In genomic region chr2:11980809-11981208, GRCh38 we compare ENCODE assay signal across 31 cellular contexts.
DNase-seq lines count a peak whose midpoint lies in the region; ATAC-seq, FAIRE-seq and TF ChIP-seq lines count a peak whose summit lies in the region.
"Had no signal": no experiment of that assay in that cellular context is flagged by ENCODE, and none has a peak within 500 bp of the region (broad histone marks: within the 10 kb centered on the region; RNA-seq: fewer than 3 reads in every experiment).

No MANE protein-coding gene starts in this region.

- no peak overlapping the region for H3K4me3 Mint-ChIP-seq in activated naive CD8-positive, alpha-beta T cell treated with anti-CD3 and anti-CD28 coated beads for 36 hours
- H3K4me3 Mint-ChIP-seq: activated CD4-positive, alpha-beta T cell treated with anti-CD3 and anti-CD28 coated beads, Interleukin-2, amount 10 ng/mL, durations not matched to agents 7 days and 5 days; CD4-positive, alpha-beta memory T cell; central memory CD8-positive, alpha-beta T cell; GM23338; immature natural killer cell had no signal

- DNase-seq in SJCRH30 (peak; percentile 68 to 78), dedifferentiated amniotic fluid mesenchymal stem cell (ENCODE audit: extremely low spot score) (peak; percentile 52), pancreas (peak; percentile 66 to 81 (median 68)), DMS53 treated with DMSO at 0.1 percent for 48 hours (lab: John Stamatoyannopoulos, UW; ENCODE audit: unreplicated experiment) (no peak), tibial nerve (ENCODE audit: low spot score in 2 of 2) (no peak)
- no peak for DNase-seq in stimulated activated CD4-positive, alpha-beta T cell treated with anti-CD3 and anti-CD28 coated beads, Interleukin-15, amount 100 ng/mL, for 24 hours
- DNase-seq in activated naive CD8-positive, alpha-beta T cell treated with anti-CD3 and anti-CD28 coated beads for 36 hours, result no peak
- DNase-seq: 8988T; activated CD4-positive, alpha-beta T cell treated with anti-CD3 and anti-CD28 coated beads, Interleukin-2, amount 10 ng/mL, durations not matched to agents 7 days and 5 days; activated T-cell treated with anti-CD3 and anti-CD28 coated beads, Interleukin-2, amount 50 U/mL, for 48 hours; adrenal gland; AML-193; CD4-positive, alpha-beta memory T cell; dorsolateral prefrontal cortex; EL; hippocampal formation; immature natural killer cell; left lung; mesendoderm; NCI-H1092 treated with DMSO at 0.1 percent for 48 hours; NCI-H187 treated with DMSO at 0.1 percent for 48 hours; NCI-H526; nucleus accumbens; SHP77; stimulated activated CD4-positive, alpha-beta T cell treated with anti-CD3 and anti-CD28 coated beads, Interleukin-4, amount 100 ng/mL, for 1 hour; T1000; WERI-Rb-1 had no signal

- H3K36me3 Mint-ChIP-seq in activated naive CD8-positive, alpha-beta T cell treated with anti-CD3 and anti-CD28 coated beads for 36 hours, result no peaks in the 10 kb centered on the region

- H3K4me1 Mint-ChIP-seq in activated naive CD8-positive, alpha-beta T cell treated with anti-CD3 and anti-CD28 coated beads for 36 hours, result no peaks in the 10 kb centered on the region
- H3K4me1 Mint-ChIP-seq: activated CD4-positive, alpha-beta T cell treated with anti-CD3 and anti-CD28 coated beads, Interleukin-2, amount 10 ng/mL, durations not matched to agents 7 days and 5 days; CD4-positive, alpha-beta memory T cell; central memory CD8-positive, alpha-beta T cell had no signal

- WGBS in pancreas, 2 donors, result 37 to 40% methylated on average over 9 of the region's 9 CpGs
- WGBS in tibial nerve, 2 donors, result 69 to 78% methylated on average over 9 of the region's 9 CpGs

- H3K27ac ChIP-seq in SJCRH30 (no peak overlapping the region), pancreas (peak overlapping the region in 1 of 4 donors; percentile 24), tibial nerve (peak overlapping the region in 1 of 4 donors; percentile 14)
- H3K27ac ChIP-seq: adrenal gland, dorsolateral prefrontal cortex, left lung, WERI-Rb-1 had no signal

- FAIRE-seq in A204.1 (lab: Jason Lieb, UNC) (peak; percentile 98), pancreas (lab: Jason Lieb, UNC) (no peak)
- FAIRE-seq: GM12891 had no signal

- TF ChIP-seq CTCF in pancreas (IDR thresholded peaks at IDR 0.05), result no peak
- no peak for TF ChIP-seq CTCF in tibial nerve (IDR thresholded peaks at IDR 0.05)

- no peaks in the 10 kb centered on the region for H3K36me3 ChIP-seq in SJCRH30
- no peaks in the 10 kb centered on the region for H3K36me3 ChIP-seq in pancreas
- no peaks in the 10 kb centered on the region for H3K36me3 ChIP-seq in tibial nerve
- H3K36me3 ChIP-seq: adrenal gland, left lung, WERI-Rb-1 had no signal

- TF ChIP-seq POLR2A in tibial nerve (IDR thresholded peaks at IDR 0.05), result no peak

- H3K9me3 Mint-ChIP-seq in activated naive CD8-positive, alpha-beta T cell treated with anti-CD3 and anti-CD28 coated beads for 36 hours, result peaks cover 1% of the 10 kb centered on the region
- H3K9me3 Mint-ChIP-seq: central memory CD8-positive, alpha-beta T cell; GM23338 had no signal

- H3K27me3 ChIP-seq in SJCRH30 (no peaks in the 10 kb centered on the region), pancreas (no peaks in the 10 kb centered on the region), tibial nerve (no peaks in the 10 kb centered on the region)
- H3K27me3 ChIP-seq: adrenal gland, left lung had no signal

- H3K9me3 ChIP-seq in SJCRH30 (replicated peaks) (no peaks in the 10 kb centered on the region), pancreas (no peaks in the 10 kb centered on the region), tibial nerve (peaks cover 0 to 7% (median 0%) of the 10 kb centered on the region in 4 donors)
- H3K9me3 ChIP-seq: adrenal gland had no signal

- peaks cover 5% of the 10 kb centered on the region for H3K27me3 Mint-ChIP-seq in activated naive CD8-positive, alpha-beta T cell treated with anti-CD3 and anti-CD28 coated beads for 36 hours
- H3K27me3 Mint-ChIP-seq: activated CD4-positive, alpha-beta T cell treated with anti-CD3 and anti-CD28 coated beads, Interleukin-2, amount 10 ng/mL, durations not matched to agents 7 days and 5 days had no signal

- H3K27ac Mint-ChIP-seq in activated naive CD8-positive, alpha-beta T cell treated with anti-CD3 and anti-CD28 coated beads for 36 hours, result no peak overlapping the region
- H3K27ac Mint-ChIP-seq: activated CD4-positive, alpha-beta T cell treated with anti-CD3 and anti-CD28 coated beads, Interleukin-2, amount 10 ng/mL, durations not matched to agents 7 days and 5 days; CD4-positive, alpha-beta memory T cell; GM23338; immature natural killer cell had no signal

- no peak overlapping the region for H3K4me3 ChIP-seq in SJCRH30
- no peak overlapping the region for H3K4me3 ChIP-seq in pancreas
- no peak overlapping the region for H3K4me3 ChIP-seq in tibial nerve
- H3K4me3 ChIP-seq: adrenal gland, dorsolateral prefrontal cortex, GM23338, left lung had no signal

- ATAC-seq in pancreas, result peak; percentile 91 to 96 (median 96)
- ATAC-seq: GM23338, left lung had no signal

- no peak for TF ChIP-seq EP300 in tibial nerve (IDR thresholded peaks at IDR 0.05)

- intact Hi-C loops in pancreas (cut with DNase I), result no loop called here

- H3K4me1 ChIP-seq in SJCRH30 (peaks cover 28% of the 10 kb centered on the region), pancreas (no peaks in the 10 kb centered on the region), tibial nerve (peaks cover 0 to 6% (median 0%) of the 10 kb centered on the region in 4 donors)
- H3K4me1 ChIP-seq: adrenal gland, left lung had no signal

Comparison
In these comparisons a context has a peak if more than half of its experiments do, and no peak if none do; other contexts are left out.
1. DNase-seq: peak in SJCRH30 (2 of 2), dedifferentiated amniotic fluid mesenchymal stem cell (single experiment) and pancreas (6 of 6); none in DMS53 treated with DMSO at 0.1 percent for 48 hours (single experiment), tibial nerve (0 of 2), stimulated activated CD4-positive, alpha-beta T cell treated with anti-CD3 and anti-CD28 coated beads, Interleukin-15, amount 100 ng/mL, for 24 hours (single experiment) and activated naive CD8-positive, alpha-beta T cell treated with anti-CD3 and anti-CD28 coated beads for 36 hours (single experiment).